Comparison of ENCODE assay signal across 16 cellular contexts in the genomic region with DNA sequence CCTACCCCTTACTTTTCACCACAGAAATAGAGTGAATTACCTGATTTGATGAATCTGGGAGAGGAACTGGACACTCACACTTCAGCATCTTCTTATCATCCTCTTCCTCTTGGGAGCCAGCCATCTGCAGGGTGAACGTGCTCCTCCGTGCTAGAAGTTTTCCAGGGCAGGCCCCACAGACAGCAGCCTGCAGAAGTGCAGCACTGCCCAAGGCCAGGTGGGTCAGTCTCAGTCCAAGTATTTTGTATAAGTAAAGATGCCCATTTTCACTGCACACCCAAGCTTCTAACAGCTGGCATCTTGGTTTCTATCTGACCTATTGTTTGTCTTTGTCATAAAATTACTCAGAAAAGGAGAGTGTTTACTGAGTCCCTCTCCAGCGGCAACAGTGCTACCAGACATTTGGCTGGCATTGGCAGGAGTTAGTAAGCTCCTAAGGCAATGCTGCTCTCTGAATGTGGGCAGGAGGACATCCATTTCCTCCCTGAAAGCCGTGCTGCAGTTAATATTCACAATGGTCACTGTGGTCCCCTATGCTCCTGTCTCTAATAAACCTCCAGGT.
A peak's percentile ranks its signal among the peaks of the same experiment; 100 is the strongest.
DNase-seq lines count a peak whose midpoint lies in the region; FAIRE-seq and TF ChIP-seq lines count a peak whose summit lies in the region.
"Had no signal": no experiment of that assay in that cellular context is flagged by ENCODE, and none has a peak within 500 bp of the region (broad histone marks: within the 10 kb centered on the region; RNA-seq: fewer than 3 reads in every experiment).

No MANE protein-coding gene starts in this region.

- H3K36me3 ChIP-seq in brain microvascular endothelial cell (replicated peaks) (no peaks in the 10 kb centered on the region), small intestine (ENCODE audit: control insufficient read depth in 2 of 2, insufficient read depth in 2 of 2, low read length in 2 of 2) (no peaks in the 10 kb centered on the region)

- H3K4me3 ChIP-seq in LNCaP clone FGC (ENCODE audit: low read depth, low read length) (no peak overlapping the region), brain microvascular endothelial cell (ENCODE audit: low read depth, low read length) (no peak overlapping the region), small intestine (ENCODE audit: low read depth in 1 of 2, low read length in 2 of 2) (no peak overlapping the region)

- no peak for TF ChIP-seq POLR2A in erythroblast (IDR thresholded peaks at IDR 0.05; ENCODE audit: low read length)

- TF ChIP-seq CTCF in LNCaP clone FGC (IDR thresholded peaks at IDR 0.05; ENCODE audit: control insufficient read depth, extremely low read depth, insufficient read depth) (no peak), brain microvascular endothelial cell (IDR thresholded peaks at IDR 0.05; ENCODE audit: low read depth, low read length, missing control alignments) (no peak)

- H3K27me3 ChIP-seq in brain microvascular endothelial cell (replicated peaks) (no peaks in the 10 kb centered on the region), small intestine (ENCODE audit: control insufficient read depth in 2 of 2, insufficient read depth in 2 of 2, low read length in 2 of 2) (no peaks in the 10 kb centered on the region)

- no peaks in the 10 kb centered on the region for H3K4me1 ChIP-seq in small intestine (ENCODE audit: control insufficient read depth in 2 of 2, insufficient read depth in 1 of 2, low read depth in 1 of 2, low read length in 1 of 2)

- WGBS in small intestine, 3 donors, result 49 to 60% (median 49%) methylated on average over 4 of the region's 4 CpGs

- DNase-seq in Daoy (ENCODE audit: low read depth) (peak; percentile 12), LNCaP clone FGC (ENCODE audit: low read depth) (peak; percentile 25), brain microvascular endothelial cell (no peak), small intestine (peak; percentile 34), erythroblast (lab: John Stamatoyannopoulos, UW) (no peak), hypothalamus (lab: John Stamatoyannopoulos, UW) (no peak), NCI-H226 (no peak)
- DNase-seq: C1 segment of cervical spinal cord, COR-L47, DMS79, MV-4-11, NCI-H2227 treated with DMSO at 0.1 percent for 48 hours, SHP77 had no signal

- in situ Hi-C loops in brain microvascular endothelial cell (cut with HindIII; ENCODE audit: low pct_ligation_motif_present, low sequenced_read_pairs), result no loop called here

- peak overlapping the region; percentile 98 for H3K27ac ChIP-seq in brain microvascular endothelial cell
- no peak overlapping the region for H3K27ac ChIP-seq in small intestine (ENCODE audit: low read depth in 1 of 2, low read length in 1 of 2)
- H3K27ac ChIP-seq: KMS-11 had no signal

- no peak for FAIRE-seq in small intestine (lab: Jason Lieb, UNC)
- FAIRE-seq: G401.6, GM12892 had no signal

- no peaks in the 10 kb centered on the region for H3K9me3 ChIP-seq in small intestine (ENCODE audit: control insufficient read depth, low read depth)

Comparison
In these comparisons a context has a peak if more than half of its experiments do, and no peak if none do; other contexts are left out.
1. DNase-seq: peak in Daoy (single experiment), LNCaP clone FGC (single experiment) and small intestine (single experiment); none in brain microvascular endothelial cell (single experiment), erythroblast (0 of 2), hypothalamus (0 of 51) and NCI-H226 (single experiment).